18 cellular contexts compared by ENCODE assay signal in genomic region chr12:68631177-68631576, GRCh38. TPM values are rescaled to one million over a fixed set of nuclear protein-coding genes. Genes with fewer than 3 reads are reported as not detected.
DNase-seq lines count a peak whose midpoint lies in the region; ATAC-seq lines count a peak whose summit lies in the region.
"Had no signal": no experiment of that assay in that cellular context is flagged by ENCODE, and none has a peak within 500 bp of the region (broad histone marks: within the 10 kb centered on the region; RNA-seq: fewer than 3 reads in every experiment).

No MANE protein-coding gene starts in this region.

- H3K4me1 ChIP-seq in CD4-positive, CD25-positive, alpha-beta regulatory T cell (ENCODE audit: control insufficient read depth, insufficient read depth, low read length, poor library complexity, severe bottlenecking): peaks cover 66% of the 10 kb centered on the region
- peaks cover 53% of the 10 kb centered on the region for H3K4me1 ChIP-seq in GM23248 (ENCODE audit: insufficient read depth)
- peaks cover 46 to 56% of the 10 kb centered on the region in 2 donors for H3K4me1 ChIP-seq in naive thymus-derived CD4-positive, alpha-beta T cell (ENCODE audit: control insufficient read depth in 2 of 2, insufficient read depth in 2 of 2, low read length in 2 of 2)

- peak overlapping the region; percentile 63 for H3K4me2 ChIP-seq in GM23248 (ENCODE audit: unreplicated experiment)
- H3K4me2 ChIP-seq: hepatocyte had no signal

- POLR2A ChIA-PET in naive thymus-derived CD4-positive, alpha-beta T cell (lab: Charles Lee): interaction anchor here (1.0 kb wide), 1 partner anchor 19 kb away, joined by 3 read pairs; no protein-coding TSS in a partner anchor

- H3K4me3 Mint-ChIP-seq in CD4-positive, CD25-positive, alpha-beta regulatory T cell: peak overlapping the region in 3 of 4 donors; percentile 1 to 70 (median 60)
- no peak overlapping the region for H3K4me3 Mint-ChIP-seq in activated T-helper 2 cell treated with anti-CD3 and anti-CD28 coated beads, Interferon-gamma antibody, Interleukin-2, Interleukin-4, amounts not matched to agents 10 μg/mL and 5 μg/mL and 100 μg/mL, durations not matched to agents 14 hours and 24 hours and 36 hours (ENCODE audit: low read depth)
- H3K4me3 Mint-ChIP-seq in naive thymus-derived CD4-positive, alpha-beta T cell: peak overlapping the region in 9 of 10 donors; percentile 36 to 83 (median 44)

- H3K27ac ChIP-seq in CD4-positive, CD25-positive, alpha-beta regulatory T cell (ENCODE audit: insufficient read depth, low read length, poor library complexity, severe bottlenecking): no peak overlapping the region
- peak overlapping the region; percentile 65 for H3K27ac ChIP-seq in GM23248
- H3K27ac ChIP-seq in naive thymus-derived CD4-positive, alpha-beta T cell (ENCODE audit: low read depth, low read length): no peak overlapping the region
- H3K27ac ChIP-seq: hepatocyte, SJCRH30, suprapubic skin had no signal

- no peak overlapping the region for H2AFZ ChIP-seq in GM23248
- H2AFZ ChIP-seq: hepatocyte had no signal

- H3K27ac Mint-ChIP-seq in CD4-positive, CD25-positive, alpha-beta regulatory T cell: peak overlapping the region in 1 of 3 donors; percentile 52
- H3K27ac Mint-ChIP-seq in activated T-helper 2 cell treated with anti-CD3 and anti-CD28 coated beads, Interferon-gamma antibody, Interleukin-2, Interleukin-4, amounts not matched to agents 10 μg/mL and 5 μg/mL and 100 μg/mL, durations not matched to agents 14 hours and 24 hours and 36 hours: peak overlapping the region; percentile 39
- peak overlapping the region in 7 of 9 donors; percentile 7 to 83 (median 49) for H3K27ac Mint-ChIP-seq in naive thymus-derived CD4-positive, alpha-beta T cell

- H3K4me3 ChIP-seq in CD4-positive, CD25-positive, alpha-beta regulatory T cell (ENCODE audit: low read depth, low read length): peak overlapping the region; percentile 52
- peak overlapping the region; percentile 23; the same call in 1 of the 2 replicates for H3K4me3 ChIP-seq in GM23248
- H3K4me3 ChIP-seq in naive thymus-derived CD4-positive, alpha-beta T cell (ENCODE audit: low read length): no peak overlapping the region
- H3K4me3 ChIP-seq: hepatocyte, SJCRH30, skin epidermis, suprapubic skin had no signal

- H3K27me3 ChIP-seq in CD4-positive, CD25-positive, alpha-beta regulatory T cell (ENCODE audit: control insufficient read depth, insufficient read depth, low read length): no peaks in the 10 kb centered on the region
- H3K27me3 ChIP-seq in GM23248 (replicated peaks; ENCODE audit: insufficient read depth): no peaks in the 10 kb centered on the region
- no peaks in the 10 kb centered on the region for H3K27me3 ChIP-seq in naive thymus-derived CD4-positive, alpha-beta T cell (ENCODE audit: control insufficient read depth in 2 of 2, insufficient read depth in 2 of 2, low read length in 2 of 2)
- H3K27me3 ChIP-seq: hepatocyte, neutrophil, SJCRH30, suprapubic skin had no signal

- intact Hi-C loops in activated T-helper 2 cell treated with anti-CD3 and anti-CD28 coated beads, Interferon-gamma antibody, Interleukin-2, Interleukin-4, amounts not matched to agents 10 μg/mL and 5 μg/mL and 100 μg/mL, durations not matched to agents 14 hours and 24 hours and 36 hours (cut with micrococcal nuclease): loop anchor here (2.0 kb wide), 1 partner anchor 18 kb away; no protein-coding TSS in a partner anchor
- intact Hi-C loops in naive thymus-derived CD4-positive, alpha-beta T cell (cut with micrococcal nuclease): loop anchor here in 1 of 2 donors (2.0 kb wide), 1 partner anchor 18 kb away; no protein-coding TSS in a partner anchor

- peaks cover 78% of the 10 kb centered on the region for H3F3A ChIP-seq in GM23248 (ENCODE audit: insufficient read depth)

- in situ Hi-C loops in GM23248 (cut with MboI): no loop called here

- CTCF ChIA-PET in naive thymus-derived CD4-positive, alpha-beta T cell (lab: Charles Lee): interaction anchor here (0.5 kb wide), 1 partner anchor 205 kb away, joined by 3 read pairs; no protein-coding TSS in a partner anchor

- H3K9me3 ChIP-seq in CD4-positive, CD25-positive, alpha-beta regulatory T cell (ENCODE audit: control insufficient read depth in 2 of 2, low read length in 2 of 2): peaks cover 8 to 10% of the 10 kb centered on the region in 2 experiments
- H3K9me3 ChIP-seq in GM23248 (ENCODE audit: low read depth): no peaks in the 10 kb centered on the region
- H3K9me3 ChIP-seq in naive thymus-derived CD4-positive, alpha-beta T cell (ENCODE audit: control insufficient read depth in 2 of 3, low read length in 3 of 3): peaks cover 0 to 11% (median 0%) of the 10 kb centered on the region in 3 experiments
- H3K9me3 ChIP-seq: neutrophil, suprapubic skin had no signal

- peaks cover 23% of the 10 kb centered on the region for H3K36me3 ChIP-seq in CD4-positive, CD25-positive, alpha-beta regulatory T cell (ENCODE audit: control insufficient read depth, insufficient read depth, low read length)
- peaks cover 16% of the 10 kb centered on the region for H3K36me3 ChIP-seq in GM23248 (ENCODE audit: low read depth)
- H3K36me3 ChIP-seq in naive thymus-derived CD4-positive, alpha-beta T cell (ENCODE audit: control insufficient read depth in 2 of 3, insufficient read depth in 3 of 3, low read length in 3 of 3): peaks cover 0 to 23% (median 5%) of the 10 kb centered on the region in 3 experiments

- H3K9me2 ChIP-seq in GM23248 (ENCODE audit: insufficient read depth): no peaks in the 10 kb centered on the region

- H3K4me1 Mint-ChIP-seq in CD4-positive, CD25-positive, alpha-beta regulatory T cell: peaks cover 44 to 89% (median 72%) of the 10 kb centered on the region in 4 donors
- H3K4me1 Mint-ChIP-seq in activated T-helper 2 cell treated with anti-CD3 and anti-CD28 coated beads, Interferon-gamma antibody, Interleukin-2, Interleukin-4, amounts not matched to agents 10 μg/mL and 5 μg/mL and 100 μg/mL, durations not matched to agents 14 hours and 24 hours and 36 hours (ENCODE audit: low read depth): peaks cover 50% of the 10 kb centered on the region
- H3K4me1 Mint-ChIP-seq in naive thymus-derived CD4-positive, alpha-beta T cell: peaks cover 50 to 96% (median 94%) of the 10 kb centered on the region in 7 donors

- WGBS in GM23248 (ENCODE audit: low coverage in 1 of 2, low lambda C conversion rate in 2 of 2, missing lambda C conversion rate in 2 of 2), 2 experiments: 0 to 5% methylated on average over 2 of the region's 2 CpGs

- peaks cover 0 to 8% (median 4%) of the 10 kb centered on the region in 7 donors for H3K9me3 Mint-ChIP-seq in CD4-positive, CD25-positive, alpha-beta regulatory T cell
- peaks cover 22% of the 10 kb centered on the region for H3K9me3 Mint-ChIP-seq in activated T-helper 2 cell treated with anti-CD3 and anti-CD28 coated beads, Interferon-gamma antibody, Interleukin-2, Interleukin-4, amounts not matched to agents 10 μg/mL and 5 μg/mL and 100 μg/mL, durations not matched to agents 14 hours and 24 hours and 36 hours
- peaks cover 0 to 22% (median 7%) of the 10 kb centered on the region in 11 donors for H3K9me3 Mint-ChIP-seq in naive thymus-derived CD4-positive, alpha-beta T cell

- H3K36me3 Mint-ChIP-seq in CD4-positive, CD25-positive, alpha-beta regulatory T cell: peaks cover 42% of the 10 kb centered on the region
- H3K36me3 Mint-ChIP-seq in activated T-helper 2 cell treated with anti-CD3 and anti-CD28 coated beads, Interferon-gamma antibody, Interleukin-2, Interleukin-4, amounts not matched to agents 10 μg/mL and 5 μg/mL and 100 μg/mL, durations not matched to agents 14 hours and 24 hours and 36 hours (ENCODE audit: low read depth): peaks cover 64% of the 10 kb centered on the region
- peaks cover 13 to 48% (median 30%) of the 10 kb centered on the region in 5 donors for H3K36me3 Mint-ChIP-seq in naive thymus-derived CD4-positive, alpha-beta T cell

- peak overlapping the region; percentile 30 for H3K9ac ChIP-seq in GM23248

- ATAC-seq in CD4-positive, CD25-positive, alpha-beta regulatory T cell (ENCODE audit: low read depth in 2 of 2): peak in 1 of 2 donors; percentile 40
- ATAC-seq in naive thymus-derived CD4-positive, alpha-beta T cell: no peak
- ATAC-seq in GM18858 (IDR thresholded peaks at IDR 0.05; ENCODE audit: unreplicated experiment): no peak
- ATAC-seq in GM19397 (IDR thresholded peaks at IDR 0.05; ENCODE audit: unreplicated experiment): no peak
- no peak for ATAC-seq in HG02852 (IDR thresholded peaks at IDR 0.05; ENCODE audit: unreplicated experiment)
- ATAC-seq in GM21423 (IDR thresholded peaks at IDR 0.05; ENCODE audit: unreplicated experiment): no peak

- H3K27me3 Mint-ChIP-seq in CD4-positive, CD25-positive, alpha-beta regulatory T cell: no peaks in the 10 kb centered on the region
- no peaks in the 10 kb centered on the region for H3K27me3 Mint-ChIP-seq in activated T-helper 2 cell treated with anti-CD3 and anti-CD28 coated beads, Interferon-gamma antibody, Interleukin-2, Interleukin-4, amounts not matched to agents 10 μg/mL and 5 μg/mL and 100 μg/mL, durations not matched to agents 14 hours and 24 hours and 36 hours (ENCODE audit: low read depth)
- no peaks in the 10 kb centered on the region for H3K27me3 Mint-ChIP-seq in naive thymus-derived CD4-positive, alpha-beta T cell

- peaks cover 100% of the 10 kb centered on the region for H3K79me2 ChIP-seq in GM23248 (ENCODE audit: insufficient read depth)

- H4K20me1 ChIP-seq in GM23248 (ENCODE audit: insufficient read depth): peaks cover 20% of the 10 kb centered on the region; the same call in 1 of the 2 replicates

- peak in 1 of 3 donors; percentile 13 for DNase-seq in CD4-positive, CD25-positive, alpha-beta regulatory T cell
- DNase-seq in GM23248: peak; percentile 68
- DNase-seq in activated T-helper 2 cell treated with anti-CD3 and anti-CD28 coated beads, Interferon-gamma antibody, Interleukin-2, Interleukin-4, amounts not matched to agents 10 μg/mL and 5 μg/mL and 100 μg/mL, durations not matched to agents 14 hours and 24 hours and 36 hours (ENCODE audit: low spot score): no peak
- no peak for DNase-seq in naive thymus-derived CD4-positive, alpha-beta T cell
- DNase-seq: activated CD4-positive, CD25-positive, alpha-beta regulatory T cell treated with anti-CD3 and anti-CD28 coated beads, Interleukin-2, amount 50 U/mL, for 72 hours; activated gamma-delta T cell; central memory CD4-positive, alpha-beta T cell; MM.1S; NCI-H2107; SJCRH30 had no signal

RNA-seq across cellular contexts. Expression of gene RAP1B, which starts 20.5 kb away (rescaled TPM):
- total RNA-seq in CD4-positive, CD25-positive, alpha-beta regulatory T cell: 290 TPM
- polyA plus RNA-seq in CD4-positive, CD25-positive, alpha-beta regulatory T cell: 100 to 1,000 TPM; 399 to 465 (median 425) TPM
- 275 and 290 TPM in 2 replicates for total RNA-seq in GM23248 (2014; rRNA removed; shearing (Covaris generic))
- polyA plus RNA-seq in GM23248 (2016; fragmentation: Nextera tagmentation; extraction: Ambion mirVana): 353 and 363 TPM in 2 replicates
- 174 and 182 TPM in 2 replicates for total RNA-seq in activated T-helper 2 cell treated with anti-CD3 and anti-CD28 coated beads, Interferon-gamma antibody, Interleukin-2, Interleukin-4, amounts not matched to agents 10 μg/mL and 5 μg/mL and 100 μg/mL, durations not matched to agents 14 hours and 24 hours and 36 hours
- 100 to 1,000 TPM; 202 to 287 (median 223) TPM for total RNA-seq in naive thymus-derived CD4-positive, alpha-beta T cell
- 100 to 1,000 TPM; 482 to 596 TPM for polyA plus RNA-seq in naive thymus-derived CD4-positive, alpha-beta T cell

RNA-seq across cellular contexts. Expression of gene NUP107, which starts 55.6 kb away (rescaled TPM):
- 37.0 TPM for total RNA-seq in CD4-positive, CD25-positive, alpha-beta regulatory T cell
- 10 to 100 TPM; 28.9 to 36.7 (median 31.8) TPM for polyA plus RNA-seq in CD4-positive, CD25-positive, alpha-beta regulatory T cell
- 29.4 and 41.2 TPM in 2 replicates for total RNA-seq in GM23248 (2014; rRNA removed; shearing (Covaris generic))
- polyA plus RNA-seq in GM23248 (2016; fragmentation: Nextera tagmentation; extraction: Ambion mirVana): 35.6 and 40.1 TPM in 2 replicates
- 101 and 106 TPM in 2 replicates for total RNA-seq in activated T-helper 2 cell treated with anti-CD3 and anti-CD28 coated beads, Interferon-gamma antibody, Interleukin-2, Interleukin-4, amounts not matched to agents 10 μg/mL and 5 μg/mL and 100 μg/mL, durations not matched to agents 14 hours and 24 hours and 36 hours
- total RNA-seq in naive thymus-derived CD4-positive, alpha-beta T cell: 10 to 100 TPM; 45.2 to 80.9 (median 69.0) TPM
- polyA plus RNA-seq in naive thymus-derived CD4-positive, alpha-beta T cell: 10 to 100 TPM; 25.5 to 48.9 TPM
